1 cellular context compared by ENCODE assay signal in genomic region chr17:3796822-3797170, GRCh38.
TF ChIP-seq lines count a peak whose summit lies in the region.

No MANE protein-coding gene starts in this region.

TF ChIP-seq in HepG2, 621 proteins besides CTCF, POLR2A, EP300 and RAD21:
- TF ChIP-seq ZNF879 (CRISPR knock-in tag; IDR thresholded peaks at IDR 0.05) (no peak), ZNF496 (CRISPR knock-in tag; IDR thresholded peaks at IDR 0.05; ENCODE audit: insufficient replicate concordance) (no peak), ZNF558 (CRISPR knock-in tag; IDR thresholded peaks at IDR 0.05; ENCODE audit: borderline replicate concordance) (no peak)
